Comparison of ENCODE assay signal across 1 cellular context in the genomic region with DNA sequence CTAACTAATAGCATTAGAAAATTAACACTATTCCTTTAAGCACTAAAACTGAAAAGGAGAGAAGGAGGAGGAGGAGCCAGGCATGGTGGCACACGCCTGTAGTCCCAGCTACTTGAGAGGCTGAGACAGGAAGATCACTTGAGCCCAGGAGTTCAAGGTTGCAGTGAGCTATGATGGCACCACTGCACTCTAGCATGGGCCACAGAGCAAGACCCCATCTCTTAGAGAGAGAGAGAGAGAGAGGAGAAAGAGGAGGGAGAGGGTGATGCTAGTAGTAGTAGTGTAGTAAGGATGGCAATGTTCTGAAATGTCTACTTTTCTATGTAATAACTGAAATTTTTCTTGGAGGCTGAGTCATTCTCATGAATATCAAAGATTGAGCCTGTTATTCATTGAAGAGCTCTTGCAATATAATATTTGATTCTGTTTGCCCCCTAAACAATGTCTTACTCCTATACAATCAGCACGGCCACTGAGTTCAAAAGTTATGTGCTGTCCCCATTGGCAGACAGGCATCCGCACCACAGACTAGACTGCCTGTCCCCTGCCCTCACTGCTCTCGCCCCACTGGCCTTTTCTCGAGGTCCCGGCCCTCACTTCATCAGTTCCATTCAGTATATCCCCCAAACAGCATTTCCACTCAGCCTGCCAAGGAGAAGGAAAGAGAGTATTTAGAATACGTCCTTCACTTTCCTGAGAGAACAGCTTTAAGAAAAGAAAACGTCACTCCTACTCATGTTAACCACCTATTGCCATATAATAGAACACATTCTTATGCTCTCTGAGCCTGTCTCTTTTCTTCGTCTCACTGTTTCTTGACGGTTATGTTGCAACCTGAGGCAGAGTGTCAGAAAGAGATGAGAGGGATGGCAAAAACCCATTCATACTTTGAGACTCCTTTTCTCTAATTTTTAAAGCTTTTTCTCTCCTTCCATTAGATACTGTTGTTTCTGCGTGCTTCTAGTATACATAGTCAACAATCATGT.
TF ChIP-seq lines count a peak whose summit lies in the region.

No MANE protein-coding gene starts in this region.

TF ChIP-seq in IMR-90, 13 proteins besides CTCF, POLR2A, EP300 and RAD21:
- peak; percentile 78 for TF ChIP-seq CEBPB (IDR thresholded peaks at IDR 0.05; ENCODE audit: low read depth, low read length)
- TF ChIP-seq, protein P1, sequence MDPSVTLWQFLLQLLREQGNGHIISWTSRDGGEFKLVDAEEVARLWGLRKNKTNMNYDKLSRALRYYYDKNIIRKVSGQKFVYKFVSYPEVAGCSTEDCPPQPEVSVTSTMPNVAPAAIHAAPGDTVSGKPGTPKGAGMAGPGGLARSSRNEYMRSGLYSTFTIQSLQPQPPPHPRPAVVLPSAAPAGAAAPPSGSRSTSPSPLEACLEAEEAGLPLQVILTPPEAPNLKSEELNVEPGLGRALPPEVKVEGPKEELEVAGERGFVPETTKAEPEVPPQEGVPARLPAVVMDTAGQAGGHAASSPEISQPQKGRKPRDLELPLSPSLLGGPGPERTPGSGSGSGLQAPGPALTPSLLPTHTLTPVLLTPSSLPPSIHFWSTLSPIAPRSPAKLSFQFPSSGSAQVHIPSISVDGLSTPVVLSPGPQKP (IDR thresholded peaks at IDR 0.05; ENCODE audit: borderline replicate concordance, low read depth, low read length), result no peak
